Comparison of ENCODE assay signal across 18 cellular contexts in genomic region chr12:92000587-92000986, GRCh38.
DNase-seq lines count a peak whose midpoint lies in the region; ATAC-seq and TF ChIP-seq lines count a peak whose summit lies in the region.
"Had no signal": no experiment of that assay in that cellular context is flagged by ENCODE, and none has a peak within 500 bp of the region (broad histone marks: within the 10 kb centered on the region; RNA-seq: fewer than 3 reads in every experiment).

No MANE protein-coding gene starts in this region.

- H3K27me3 Mint-ChIP-seq in stimulated activated naive CD8-positive, alpha-beta T cell treated with anti-CD3 and anti-CD28 coated beads, Interleukin-15, Interleukin-2, amounts not matched to agents 100 ng/mL and 50 ng/mL, for 24 hours, result no peaks in the 10 kb centered on the region
- H3K27me3 Mint-ChIP-seq in stimulated activated naive CD8-positive, alpha-beta T cell treated with anti-CD3 and anti-CD28 coated beads, Interleukin-15, amount 100 ng/mL, for 72 hours, result no peaks in the 10 kb centered on the region
- H3K27me3 Mint-ChIP-seq in naive B cell, result no peaks in the 10 kb centered on the region

- ATAC-seq in stimulated activated naive CD8-positive, alpha-beta T cell treated with anti-CD3 and anti-CD28 coated beads, Interleukin-15, amount 100 ng/mL, for 72 hours, result no peak
- ATAC-seq in naive B cell (ENCODE audit: low read depth in 2 of 2) (peak; percentile 28 to 40), HG03196 (IDR thresholded peaks at IDR 0.05; ENCODE audit: unreplicated experiment) (no peak), GM21526 (IDR thresholded peaks at IDR 0.05; ENCODE audit: low FRiP score, unreplicated experiment) (no peak)
- ATAC-seq: GM23338 had no signal

- no peaks in the 10 kb centered on the region for H3K9me3 ChIP-seq in tibial artery

- peaks cover 22% of the 10 kb centered on the region for H3K36me3 Mint-ChIP-seq in stimulated activated naive CD8-positive, alpha-beta T cell treated with anti-CD3 and anti-CD28 coated beads, Interleukin-15, Interleukin-2, amounts not matched to agents 100 ng/mL and 50 ng/mL, for 24 hours (ENCODE audit: low read depth)
- H3K36me3 Mint-ChIP-seq in naive B cell, result peaks cover 10 to 11% of the 10 kb centered on the region in 2 donors

- no peaks in the 10 kb centered on the region for H3K36me3 ChIP-seq in tibial artery

- intact Hi-C loops in tibial artery (cut with DNase I; ENCODE audit: low total_unique reads), result no loop called here

- H3K27ac ChIP-seq in tibial artery, result no peak overlapping the region
- H3K27ac ChIP-seq: PC-9 had no signal

- H3K4me3 Mint-ChIP-seq in stimulated activated naive CD8-positive, alpha-beta T cell treated with anti-CD3 and anti-CD28 coated beads, Interleukin-15, Interleukin-2, amounts not matched to agents 100 ng/mL and 50 ng/mL, for 24 hours, result peak overlapping the region; percentile 27
- H3K4me3 Mint-ChIP-seq in stimulated activated naive CD8-positive, alpha-beta T cell treated with anti-CD3 and anti-CD28 coated beads, Interleukin-15, amount 100 ng/mL, for 72 hours, result peak overlapping the region in 1 of 2 donors; percentile 2
- no peak overlapping the region for H3K4me3 Mint-ChIP-seq in naive B cell
- H3K4me3 Mint-ChIP-seq: GM23338 had no signal

- H3K4me1 ChIP-seq in tibial artery, result peaks cover 0 to 15% (median 8%) of the 10 kb centered on the region in 4 donors

- no peaks in the 10 kb centered on the region for H3K27me3 ChIP-seq in tibial artery

- TF ChIP-seq CTCF in tibial artery (IDR thresholded peaks at IDR 0.05), result no peak

- H3K27ac Mint-ChIP-seq in stimulated activated naive CD8-positive, alpha-beta T cell treated with anti-CD3 and anti-CD28 coated beads, Interleukin-15, Interleukin-2, amounts not matched to agents 100 ng/mL and 50 ng/mL, for 24 hours, result peak overlapping the region; percentile 0
- H3K27ac Mint-ChIP-seq in stimulated activated naive CD8-positive, alpha-beta T cell treated with anti-CD3 and anti-CD28 coated beads, Interleukin-15, amount 100 ng/mL, for 72 hours, result peak overlapping the region in 1 of 2 donors; percentile 21
- peak overlapping the region in 1 of 6 donors; percentile 12 for H3K27ac Mint-ChIP-seq in naive B cell
- H3K27ac Mint-ChIP-seq: GM23338 had no signal

- H3K4me3 ChIP-seq in tibial artery, result no peak overlapping the region
- H3K4me3 ChIP-seq: GM23338, PC-9 had no signal

- no peak for DNase-seq in stimulated activated naive CD8-positive, alpha-beta T cell treated with anti-CD3 and anti-CD28 coated beads, Interleukin-15, amount 100 ng/mL, for 72 hours
- peak; percentile 18 for DNase-seq in brain pericyte (ENCODE audit: low read depth, low spot score)
- DNase-seq in naive B cell, result peak; percentile 16
- no peak for DNase-seq in tibial artery
- no peak for DNase-seq in NCI-H146 treated with DMSO at 0.1 percent for 48 hours (lab: John Stamatoyannopoulos, UW; ENCODE audit: unreplicated experiment)
- DNase-seq: C1 segment of cervical spinal cord, Calu3, DMS79, KG1, NCI-H1105, NCI-H187 treated with DMSO at 0.1 percent for 48 hours, NCI-H446 treated with DMSO at 0.1 percent for 48 hours, NCI-H748 treated with DMSO at 0.1 percent for 48 hours, PC-9 had no signal

- H3K4me1 Mint-ChIP-seq in stimulated activated naive CD8-positive, alpha-beta T cell treated with anti-CD3 and anti-CD28 coated beads, Interleukin-15, Interleukin-2, amounts not matched to agents 100 ng/mL and 50 ng/mL, for 24 hours (ENCODE audit: low read depth), result peaks cover 54% of the 10 kb centered on the region
- peaks cover 58% of the 10 kb centered on the region for H3K4me1 Mint-ChIP-seq in stimulated activated naive CD8-positive, alpha-beta T cell treated with anti-CD3 and anti-CD28 coated beads, Interleukin-15, amount 100 ng/mL, for 72 hours
- H3K4me1 Mint-ChIP-seq in naive B cell, result peaks cover 0 to 12% (median 5%) of the 10 kb centered on the region in 3 donors
- H3K4me1 Mint-ChIP-seq: GM23338 had no signal

- H3K9me3 Mint-ChIP-seq in stimulated activated naive CD8-positive, alpha-beta T cell treated with anti-CD3 and anti-CD28 coated beads, Interleukin-15, Interleukin-2, amounts not matched to agents 100 ng/mL and 50 ng/mL, for 24 hours, result peaks cover 29% of the 10 kb centered on the region
- H3K9me3 Mint-ChIP-seq in stimulated activated naive CD8-positive, alpha-beta T cell treated with anti-CD3 and anti-CD28 coated beads, Interleukin-15, amount 100 ng/mL, for 72 hours, result peaks cover 5 to 22% of the 10 kb centered on the region in 2 donors
- H3K9me3 Mint-ChIP-seq in naive B cell, result peaks cover 5 to 23% (median 16%) of the 10 kb centered on the region in 7 donors
- H3K9me3 Mint-ChIP-seq: GM23338 had no signal

Comparison
In these comparisons a context has a peak if more than half of its experiments do, and no peak if none do; other contexts are left out.
1. ATAC-seq: peak in naive B cell (2 of 2); none in stimulated activated naive CD8-positive, alpha-beta T cell treated with anti-CD3 and anti-CD28 coated beads, Interleukin-15, amount 100 ng/mL, for 72 hours (single experiment), HG03196 (single experiment) and GM21526 (single experiment).
2. DNase-seq: peak in brain pericyte (single experiment) and naive B cell (single experiment); none in stimulated activated naive CD8-positive, alpha-beta T cell treated with anti-CD3 and anti-CD28 coated beads, Interleukin-15, amount 100 ng/mL, for 72 hours (0 of 2), tibial artery (0 of 2) and NCI-H146 treated with DMSO at 0.1 percent for 48 hours (single experiment).